ENCODE assay signal across 8 cellular contexts in the genomic region with DNA sequence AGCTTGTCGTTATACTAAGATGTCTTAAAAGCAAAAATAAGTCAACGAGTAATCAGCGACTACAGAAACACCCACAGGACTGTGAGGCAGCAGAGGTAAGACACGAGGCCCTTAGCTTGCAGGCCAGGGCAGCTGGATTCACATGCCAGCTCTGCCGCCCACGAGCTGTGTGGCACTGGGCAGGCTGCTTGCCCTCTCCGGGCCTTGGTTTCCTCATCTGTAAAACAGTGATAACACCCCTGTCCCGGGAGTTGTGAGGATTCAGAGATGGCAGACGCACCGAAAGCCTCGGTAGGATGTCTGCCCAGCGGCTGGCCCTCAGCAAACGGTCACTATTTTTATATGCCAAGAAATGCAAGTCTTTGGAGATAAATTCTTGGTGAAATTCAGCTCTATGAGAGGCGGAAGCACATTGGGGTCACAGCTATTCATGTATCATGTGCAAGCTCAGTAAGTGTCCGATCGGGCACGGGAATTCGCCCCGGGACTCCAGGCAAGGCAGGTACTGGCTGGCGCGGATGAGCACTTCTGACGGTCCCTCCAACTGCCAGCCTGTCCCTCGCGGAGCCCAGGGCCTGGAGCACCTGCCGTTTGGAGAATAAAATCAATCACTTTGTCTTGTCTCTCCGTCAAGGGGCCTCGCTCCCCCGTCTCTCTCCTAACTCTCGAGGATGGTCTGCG. TPM values are rescaled to one million over a fixed set of nuclear protein-coding genes. Genes with fewer than 3 reads are reported as not detected.
DNase-seq lines count a peak whose midpoint lies in the region; ATAC-seq, FAIRE-seq and TF ChIP-seq lines count a peak whose summit lies in the region.

No MANE protein-coding gene starts in this region.

- H3K9me3 Mint-ChIP-seq in activated CD4-positive, alpha-beta memory T cell treated with anti-CD3 and anti-CD28 coated beads for 36 hours: no peaks in the 10 kb centered on the region
- no peaks in the 10 kb centered on the region for H3K9me3 Mint-ChIP-seq in activated CD4-positive, alpha-beta memory T cell treated with anti-CD3 and anti-CD28 coated beads, Interleukin-2, amount 10 ng/mL, durations not matched to agents 7 days and 5 days
- no peaks in the 10 kb centered on the region for H3K9me3 Mint-ChIP-seq in activated naive CD8-positive, alpha-beta T cell treated with anti-CD3 and anti-CD28 coated beads for 36 hours

- H2AFZ ChIP-seq in keratinocyte (ENCODE audit: control insufficient read depth, low read length): peak overlapping the region; percentile 12

- dilution Hi-C loops in keratinocyte (cut with MboI; ENCODE audit: extremely low pct_ligation_motif_present, low sequenced_read_pairs): no loop called here

- ATAC-seq in HG02798 (IDR thresholded peaks at IDR 0.05; ENCODE audit: poor library complexity, unreplicated experiment): no peak

- peaks cover 7% of the 10 kb centered on the region for H3K4me1 Mint-ChIP-seq in activated CD4-positive, alpha-beta memory T cell treated with anti-CD3 and anti-CD28 coated beads for 36 hours (ENCODE audit: low read depth)
- peaks cover 6% of the 10 kb centered on the region for H3K4me1 Mint-ChIP-seq in activated CD4-positive, alpha-beta memory T cell treated with anti-CD3 and anti-CD28 coated beads, Interleukin-2, amount 10 ng/mL, durations not matched to agents 7 days and 5 days
- H3K4me1 Mint-ChIP-seq in activated naive CD8-positive, alpha-beta T cell treated with anti-CD3 and anti-CD28 coated beads for 36 hours: peaks cover 6% of the 10 kb centered on the region

- H3K9me3 ChIP-seq in keratinocyte (ENCODE audit: control insufficient read depth, low read depth, low read length): no peaks in the 10 kb centered on the region

- no peak overlapping the region for H3K27ac Mint-ChIP-seq in activated CD4-positive, alpha-beta memory T cell treated with anti-CD3 and anti-CD28 coated beads for 36 hours
- no peak overlapping the region for H3K27ac Mint-ChIP-seq in activated CD4-positive, alpha-beta memory T cell treated with anti-CD3 and anti-CD28 coated beads, Interleukin-2, amount 10 ng/mL, durations not matched to agents 7 days and 5 days
- H3K27ac Mint-ChIP-seq in activated naive CD8-positive, alpha-beta T cell treated with anti-CD3 and anti-CD28 coated beads for 36 hours: no peak overlapping the region

- H3K27me3 Mint-ChIP-seq in activated CD4-positive, alpha-beta memory T cell treated with anti-CD3 and anti-CD28 coated beads for 36 hours: peaks cover 12% of the 10 kb centered on the region
- peaks cover 27% of the 10 kb centered on the region for H3K27me3 Mint-ChIP-seq in activated CD4-positive, alpha-beta memory T cell treated with anti-CD3 and anti-CD28 coated beads, Interleukin-2, amount 10 ng/mL, durations not matched to agents 7 days and 5 days
- H3K27me3 Mint-ChIP-seq in activated naive CD8-positive, alpha-beta T cell treated with anti-CD3 and anti-CD28 coated beads for 36 hours: peaks cover 4% of the 10 kb centered on the region

- peak overlapping the region; percentile 78 for H3K9ac ChIP-seq in keratinocyte (ENCODE audit: control insufficient read depth, extremely low read depth, insufficient read depth, low read length)

- H3K9me1 ChIP-seq in keratinocyte (ENCODE audit: control insufficient read depth, extremely low read depth, insufficient read depth, low read length): peaks cover 3% of the 10 kb centered on the region

- H3K36me3 Mint-ChIP-seq in activated CD4-positive, alpha-beta memory T cell treated with anti-CD3 and anti-CD28 coated beads for 36 hours: no peaks in the 10 kb centered on the region
- no peaks in the 10 kb centered on the region for H3K36me3 Mint-ChIP-seq in activated CD4-positive, alpha-beta memory T cell treated with anti-CD3 and anti-CD28 coated beads, Interleukin-2, amount 10 ng/mL, durations not matched to agents 7 days and 5 days (ENCODE audit: low read depth)
- H3K36me3 Mint-ChIP-seq in activated naive CD8-positive, alpha-beta T cell treated with anti-CD3 and anti-CD28 coated beads for 36 hours: peaks cover 4% of the 10 kb centered on the region

- CTCF ChIA-PET in activated CD4-positive, alpha-beta memory T cell treated with anti-CD3 and anti-CD28 coated beads for 36 hours (lab: Charles Lee): no interaction called here
- CTCF ChIA-PET in activated CD4-positive, alpha-beta memory T cell treated with anti-CD3 and anti-CD28 coated beads, Interleukin-2, amount 10 ng/mL, durations not matched to agents 7 days and 5 days (lab: Charles Lee): interaction anchor here (0.6 to 1.4 kb wide), 3 partner anchors 156 to 402 kb away, joined by 3 read pairs; no protein-coding TSS in a partner anchor

- FAIRE-seq in keratinocyte (lab: Jason Lieb, UNC): no peak

- H3K4me3 Mint-ChIP-seq in activated CD4-positive, alpha-beta memory T cell treated with anti-CD3 and anti-CD28 coated beads for 36 hours: peak overlapping the region; percentile 33
- no peak overlapping the region for H3K4me3 Mint-ChIP-seq in activated CD4-positive, alpha-beta memory T cell treated with anti-CD3 and anti-CD28 coated beads, Interleukin-2, amount 10 ng/mL, durations not matched to agents 7 days and 5 days
- peak overlapping the region; percentile 69 for H3K4me3 Mint-ChIP-seq in activated naive CD8-positive, alpha-beta T cell treated with anti-CD3 and anti-CD28 coated beads for 36 hours

- DNase-seq in activated CD4-positive, alpha-beta memory T cell treated with anti-CD3 and anti-CD28 coated beads for 36 hours: no peak
- DNase-seq in activated CD4-positive, alpha-beta memory T cell treated with anti-CD3 and anti-CD28 coated beads, Interleukin-2, amount 10 ng/mL, durations not matched to agents 7 days and 5 days: no peak
- no peak for DNase-seq in activated naive CD8-positive, alpha-beta T cell treated with anti-CD3 and anti-CD28 coated beads for 36 hours
- DNase-seq in keratinocyte (ENCODE audit: low read depth, low spot score): no peak
- no peak for DNase-seq in substantia nigra (lab: John Stamatoyannopoulos, UW)
- no peak for DNase-seq in A172 (ENCODE audit: low spot score)
- no peak for DNase-seq in germinal center (ENCODE audit: low spot score)

- H3K4me3 ChIP-seq in keratinocyte (ENCODE audit: control insufficient read depth in 2 of 3, extremely low read depth in 1 of 3, insufficient read depth in 2 of 3, low read depth in 1 of 3, low read length in 3 of 3): peak overlapping the region; percentile 65 to 80 (median 77)

- H3K27ac ChIP-seq in keratinocyte (ENCODE audit: control insufficient read depth, insufficient read depth, low read length): peak overlapping the region; percentile 63
- H3K27ac ChIP-seq in substantia nigra (ENCODE audit: low read depth, low read length, poor library complexity, severe bottlenecking): peak overlapping the region; percentile 33

- H3K27me3 ChIP-seq in keratinocyte (ENCODE audit: control insufficient read depth, extremely low read depth, insufficient read depth, low read length): no peaks in the 10 kb centered on the region

- H3K4me1 ChIP-seq in keratinocyte (ENCODE audit: control insufficient read depth, extremely low read depth, insufficient read depth, low read length): peaks cover 25% of the 10 kb centered on the region

- POLR2A ChIA-PET in activated CD4-positive, alpha-beta memory T cell treated with anti-CD3 and anti-CD28 coated beads for 36 hours (lab: Charles Lee): no interaction called here
- POLR2A ChIA-PET in activated CD4-positive, alpha-beta memory T cell treated with anti-CD3 and anti-CD28 coated beads, Interleukin-2, amount 10 ng/mL, durations not matched to agents 7 days and 5 days (lab: Charles Lee): no interaction called here

- peak overlapping the region; percentile 92 for H3K4me2 ChIP-seq in keratinocyte (ENCODE audit: control insufficient read depth, extremely low read depth, insufficient read depth, low read depth, low read length)

- TF ChIP-seq CTCF in keratinocyte (optimal IDR thresholded peaks at IDR 0.05 in 1 of 3, IDR thresholded peaks at IDR 0.05 in 1 of 3, conservative IDR thresholded peaks at IDR 0.05 in 1 of 3; ENCODE audit: extremely low read depth in 1 of 3, insufficient read depth in 2 of 3, low read length in 3 of 3): no peak

- H3K79me2 ChIP-seq in keratinocyte (ENCODE audit: control insufficient read depth, insufficient read depth, low read length): peaks cover 56% of the 10 kb centered on the region

- H3K36me3 ChIP-seq in keratinocyte (ENCODE audit: control insufficient read depth in 2 of 2, extremely low read depth in 1 of 2, insufficient read depth in 2 of 2, low read length in 2 of 2): peaks cover 0 to 3% of the 10 kb centered on the region in 2 experiments

- no peaks in the 10 kb centered on the region for H4K20me1 ChIP-seq in keratinocyte (ENCODE audit: control insufficient read depth, extremely low read depth, insufficient read depth, low read length)

- intact Hi-C loops in activated CD4-positive, alpha-beta memory T cell treated with anti-CD3 and anti-CD28 coated beads for 36 hours (cut with micrococcal nuclease): no loop called here

RNA-seq across cellular contexts. Expression of a gene that starts 1.1 kb away (rescaled TPM):
- 1 to 10 TPM; 3.8 to 7.5 TPM for total RNA-seq in activated CD4-positive, alpha-beta memory T cell treated with anti-CD3 and anti-CD28 coated beads for 36 hours
- 1 to 10 TPM; 5.1 to 6.3 TPM for total RNA-seq in activated CD4-positive, alpha-beta memory T cell treated with anti-CD3 and anti-CD28 coated beads, Interleukin-2, amount 10 ng/mL, durations not matched to agents 7 days and 5 days
- total RNA-seq in activated naive CD8-positive, alpha-beta T cell treated with anti-CD3 and anti-CD28 coated beads for 36 hours: 1 to 10 TPM; 6.3 to 7.6 TPM
- polyA plus RNA-seq in keratinocyte: 31.9 to 53.3 TPM (median 39.9 TPM) in 3 replicates
- 5.3 TPM for polyA plus RNA-seq in keratinocyte (2011; ENCODE audit: low read depth)
- polyA plus RNA-seq in keratinocyte (2011; cell fraction: cytosol; rRNA removed): 18.9 and 22.5 TPM in 2 replicates
- polyA plus RNA-seq in keratinocyte (2011; cell fraction: nucleus; rRNA removed): 63.6 and 69.3 TPM in 2 replicates
- polyA plus RNA-seq in keratinocyte (2012; ENCODE audit: low replicate concordance): 10.2 and 34.7 TPM in 2 replicates
- polyA minus RNA-seq in keratinocyte: 82.9 to 226 TPM (median 112 TPM) in 3 replicates
- polyA minus RNA-seq in keratinocyte (2011; cell fraction: cytosol; rRNA and poly(A)+ RNA removed): 41.6 TPM
- polyA minus RNA-seq in keratinocyte (2011; cell fraction: nucleus; rRNA and poly(A)+ RNA removed): 71.8 and 103 TPM in 2 replicates
- 19.7 and 31.4 TPM in 2 replicates for total RNA-seq in A172 (2014; rRNA removed; shearing (Covaris generic))

RNA-seq across cellular contexts. Expression of a gene that starts 57.5 kb away (rescaled TPM):
- total RNA-seq in activated CD4-positive, alpha-beta memory T cell treated with anti-CD3 and anti-CD28 coated beads for 36 hours: 10 to 100 TPM; 23.6 to 24.1 TPM
- total RNA-seq in activated CD4-positive, alpha-beta memory T cell treated with anti-CD3 and anti-CD28 coated beads, Interleukin-2, amount 10 ng/mL, durations not matched to agents 7 days and 5 days: 10 to 100 TPM; 18.0 to 18.4 TPM
- 10 to 100 TPM; 29.6 to 29.7 TPM for total RNA-seq in activated naive CD8-positive, alpha-beta T cell treated with anti-CD3 and anti-CD28 coated beads for 36 hours
- 9.5 to 12.2 TPM (median 10.3 TPM) in 3 replicates for polyA plus RNA-seq in keratinocyte
- 11.1 TPM for polyA plus RNA-seq in keratinocyte (2011; ENCODE audit: low read depth)
- polyA plus RNA-seq in keratinocyte (2011; cell fraction: cytosol; rRNA removed): 4.8 and 8.0 TPM in 2 replicates
- polyA plus RNA-seq in keratinocyte (2011; cell fraction: nucleus; rRNA removed): 17.5 and 20.6 TPM in 2 replicates
- 7.3 and 14.0 TPM in 2 replicates for polyA plus RNA-seq in keratinocyte (2012; ENCODE audit: low replicate concordance)
- 15.5 to 28.0 TPM (median 22.1 TPM) in 3 replicates for polyA minus RNA-seq in keratinocyte
- polyA minus RNA-seq in keratinocyte (2011; cell fraction: cytosol; rRNA and poly(A)+ RNA removed): 6.7 TPM
- polyA minus RNA-seq in keratinocyte (2011; cell fraction: nucleus; rRNA and poly(A)+ RNA removed): 16.7 and 23.7 TPM in 2 replicates
- 13.6 and 15.2 TPM in 2 replicates for total RNA-seq in A172 (2014; rRNA removed; shearing (Covaris generic))
